In the genomic region with DNA sequence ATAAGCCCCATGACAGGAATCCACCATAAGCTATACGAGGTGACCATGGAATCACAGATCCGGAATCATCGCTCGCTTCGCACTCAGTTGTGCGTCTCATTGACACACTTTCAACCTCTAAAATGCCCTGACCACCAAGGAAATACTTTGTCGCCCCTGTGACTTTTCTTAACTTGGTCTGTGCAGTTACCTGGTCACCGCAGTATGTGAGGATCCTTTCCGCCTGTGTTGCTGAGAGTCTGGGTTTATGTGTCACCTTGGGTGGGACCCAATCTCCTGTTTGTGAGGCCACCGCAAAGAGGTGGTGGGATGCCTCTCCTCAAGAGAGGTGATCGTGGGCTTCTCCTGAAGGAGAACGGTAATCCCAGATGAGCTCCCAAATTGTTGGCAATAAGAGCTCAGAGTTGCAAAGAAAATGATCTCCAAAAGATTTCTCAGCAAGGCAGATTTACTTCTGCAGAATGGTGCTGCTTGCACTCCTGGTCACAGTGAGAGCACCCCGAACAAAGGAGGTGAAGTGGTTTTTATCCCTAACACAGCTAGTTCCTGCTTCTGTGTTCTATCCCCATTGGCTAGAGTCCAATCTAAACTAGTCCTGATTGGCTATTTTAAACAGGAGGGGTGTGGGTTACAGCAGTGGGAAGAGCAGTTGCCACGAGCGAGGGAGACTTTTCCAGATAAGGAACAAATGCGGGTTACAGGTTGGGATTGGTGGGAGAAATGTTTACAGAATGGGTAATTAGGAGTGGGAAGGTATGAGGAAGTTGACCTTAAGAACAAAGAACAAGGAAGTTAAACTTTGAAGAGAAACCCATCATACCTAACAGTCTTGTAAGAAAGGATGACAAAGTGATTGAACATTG, we compare ENCODE assay signal across 1 cellular context.
TF ChIP-seq lines count a peak whose summit lies in the region.

No MANE protein-coding gene starts in this region.

TF ChIP-seq in K562, 482 proteins besides CTCF, POLR2A, EP300 and RAD21 (continued from another document and continues in another):
- TF ChIP-seq, protein P1, sequence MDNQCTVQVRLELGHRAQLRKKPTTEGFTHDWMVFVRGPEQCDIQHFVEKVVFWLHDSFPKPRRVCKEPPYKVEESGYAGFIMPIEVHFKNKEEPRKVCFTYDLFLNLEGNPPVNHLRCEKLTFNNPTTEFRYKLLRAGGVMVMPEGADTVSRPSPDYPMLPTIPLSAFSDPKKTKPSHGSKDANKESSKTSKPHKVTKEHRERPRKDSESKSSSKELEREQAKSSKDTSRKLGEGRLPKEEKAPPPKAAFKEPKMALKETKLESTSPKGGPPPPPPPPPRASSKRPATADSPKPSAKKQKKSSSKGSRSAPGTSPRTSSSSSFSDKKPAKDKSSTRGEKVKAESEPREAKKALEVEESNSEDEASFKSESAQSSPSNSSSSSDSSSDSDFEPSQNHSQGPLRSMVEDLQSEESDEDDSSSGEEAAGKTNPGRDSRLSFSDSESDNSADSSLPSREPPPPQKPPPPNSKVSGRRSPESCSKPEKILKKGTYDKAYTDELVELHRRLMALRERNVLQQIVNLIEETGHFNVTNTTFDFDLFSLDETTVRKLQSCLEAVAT (IDR thresholded peaks at IDR 0.05): no peak
- TF ChIP-seq, protein P2, sequence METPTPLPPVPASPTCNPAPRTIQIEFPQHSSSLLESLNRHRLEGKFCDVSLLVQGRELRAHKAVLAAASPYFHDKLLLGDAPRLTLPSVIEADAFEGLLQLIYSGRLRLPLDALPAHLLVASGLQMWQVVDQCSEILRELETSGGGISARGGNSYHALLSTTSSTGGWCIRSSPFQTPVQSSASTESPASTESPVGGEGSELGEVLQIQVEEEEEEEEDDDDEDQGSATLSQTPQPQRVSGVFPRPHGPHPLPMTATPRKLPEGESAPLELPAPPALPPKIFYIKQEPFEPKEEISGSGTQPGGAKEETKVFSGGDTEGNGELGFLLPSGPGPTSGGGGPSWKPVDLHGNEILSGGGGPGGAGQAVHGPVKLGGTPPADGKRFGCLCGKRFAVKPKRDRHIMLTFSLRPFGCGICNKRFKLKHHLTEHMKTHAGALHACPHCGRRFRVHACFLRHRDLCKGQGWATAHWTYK (CRISPR knock-in tag; IDR thresholded peaks at IDR 0.05): no peak
- TF ChIP-seq, protein P3, sequence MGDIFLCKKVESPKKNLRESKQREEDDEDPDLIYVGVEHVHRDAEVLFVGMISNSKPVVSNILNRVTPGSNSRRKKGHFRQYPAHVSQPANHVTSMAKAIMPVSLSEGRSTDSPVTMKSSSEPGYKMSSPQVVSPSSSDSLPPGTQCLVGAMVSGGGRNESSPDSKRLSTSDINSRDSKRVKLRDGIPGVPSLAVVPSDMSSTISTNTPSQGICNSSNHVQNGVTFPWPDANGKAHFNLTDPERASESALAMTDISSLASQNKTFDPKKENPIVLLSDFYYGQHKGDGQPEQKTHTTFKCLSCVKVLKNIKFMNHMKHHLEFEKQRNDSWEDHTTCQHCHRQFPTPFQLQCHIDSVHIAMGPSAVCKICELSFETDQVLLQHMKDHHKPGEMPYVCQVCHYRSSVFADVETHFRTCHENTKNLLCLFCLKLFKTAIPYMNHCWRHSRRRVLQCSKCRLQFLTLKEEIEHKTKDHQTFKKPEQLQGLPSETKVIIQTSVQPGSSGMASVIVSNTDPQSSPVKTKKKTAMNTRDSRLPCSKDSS (IDR thresholded peaks at IDR 0.05; ENCODE audit: low read depth, partially characterized antibody): peak; percentile 99
- TF ChIP-seq MTA1 (IDR thresholded peaks at IDR 0.05; ENCODE audit: borderline replicate concordance): no peak
- TF ChIP-seq NR3C1 (CRISPR knock-in tag; IDR thresholded peaks at IDR 0.05): no peak
- TF ChIP-seq ZBTB8A (IDR thresholded peaks at IDR 0.05; ENCODE audit: partially characterized antibody): no peak
- TF ChIP-seq MXD1 (CRISPR knock-in tag; IDR thresholded peaks at IDR 0.05; ENCODE audit: borderline replicate concordance, poor library complexity, severe bottlenecking): no peak
- no peak for TF ChIP-seq DDX20 (tag; IDR thresholded peaks at IDR 0.05; ENCODE audit: low read depth)
- no peak for TF ChIP-seq ZNF717 (CRISPR knock-in tag; IDR thresholded peaks at IDR 0.05)
- no peak for TF ChIP-seq SNIP1 (IDR thresholded peaks at IDR 0.05; ENCODE audit: low read depth)
- no peak for TF ChIP-seq SPI1 (IDR thresholded peaks at IDR 0.05; ENCODE audit: borderline replicate concordance, low read depth, low read length)
- TF ChIP-seq SRSF7 (optimal IDR thresholded peaks at IDR 0.05; ENCODE audit: low read depth, low read length): no peak
- TF ChIP-seq RBM17 (IDR thresholded peaks at IDR 0.05; ENCODE audit: borderline replicate concordance, low read depth, low read length): no peak
- no peak for TF ChIP-seq SAFB (IDR thresholded peaks at IDR 0.05; ENCODE audit: borderline replicate concordance, low read depth, low read length)
- no peak for TF ChIP-seq NFRKB (IDR thresholded peaks at IDR 0.05; ENCODE audit: low read depth)
- no peak for TF ChIP-seq SLC30A9 (CRISPR knock-in tag; IDR thresholded peaks at IDR 0.05)
- no peak for TF ChIP-seq ZNF699 (CRISPR knock-in tag; IDR thresholded peaks at IDR 0.05; ENCODE audit: insufficient replicate concordance)
- no peak for TF ChIP-seq ZNF175 (CRISPR knock-in tag; IDR thresholded peaks at IDR 0.05; ENCODE audit: low read depth)
- TF ChIP-seq SMARCA4 (IDR thresholded peaks at IDR 0.05): no peak
- TF ChIP-seq KLF13 (tag; IDR thresholded peaks at IDR 0.05; ENCODE audit: borderline replicate concordance, low read depth): no peak
- TF ChIP-seq DACH1 (IDR thresholded peaks at IDR 0.05; ENCODE audit: partially characterized antibody): no peak
- no peak for TF ChIP-seq ZNF121 (CRISPR knock-in tag; conservative IDR thresholded peaks at IDR 0.05)
- no peak for TF ChIP-seq ZNF146 (CRISPR knock-in tag; IDR thresholded peaks at IDR 0.05; ENCODE audit: unreplicated experiment)
- no peak for TF ChIP-seq BHLHE40 (IDR thresholded peaks at IDR 0.05; ENCODE audit: low read length)
- TF ChIP-seq NFIX (CRISPR knock-in tag; IDR thresholded peaks at IDR 0.05; ENCODE audit: low read depth): no peak
- no peak for TF ChIP-seq HMG20A (CRISPR knock-in tag; conservative IDR thresholded peaks at IDR 0.05)
- TF ChIP-seq KDM5B (IDR thresholded peaks at IDR 0.05; ENCODE audit: insufficient replicate concordance, low read depth, low read length): no peak
- TF ChIP-seq HSF4 (CRISPR knock-in tag; IDR thresholded peaks at IDR 0.05; ENCODE audit: borderline replicate concordance): no peak
- TF ChIP-seq GTF3C2 (IDR thresholded peaks at IDR 0.05; ENCODE audit: borderline replicate concordance, extremely low read depth, insufficient read length): no peak
- no peak for TF ChIP-seq KAT8 (IDR thresholded peaks at IDR 0.05; ENCODE audit: low read depth)
- TF ChIP-seq CHCHD3 (CRISPR knock-in tag; IDR thresholded peaks at IDR 0.05): no peak
- TF ChIP-seq SAP30 (IDR thresholded peaks at IDR 0.05; ENCODE audit: borderline replicate concordance, insufficient read depth, low read depth, low read length, poor library complexity, severe bottlenecking): no peak
- no peak for TF ChIP-seq KLF6 (CRISPR knock-in tag; IDR thresholded peaks at IDR 0.05; ENCODE audit: borderline replicate concordance)
- no peak for TF ChIP-seq FOXA1 (IDR thresholded peaks at IDR 0.05; ENCODE audit: borderline replicate concordance)
- TF ChIP-seq TARDBP (IDR thresholded peaks at IDR 0.05): no peak
- TF ChIP-seq IRF9 (tag; IDR thresholded peaks at IDR 0.05): no peak
- TF ChIP-seq XRCC3 (IDR thresholded peaks at IDR 0.05): peak; percentile 16; the same call in 1 of the 2 replicates
- TF ChIP-seq RFX5 (IDR thresholded peaks at IDR 0.05; ENCODE audit: low read depth, low read length): no peak
- no peak for TF ChIP-seq ZNF586 (CRISPR knock-in tag; conservative IDR thresholded peaks at IDR 0.05)
- TF ChIP-seq, protein P4, sequence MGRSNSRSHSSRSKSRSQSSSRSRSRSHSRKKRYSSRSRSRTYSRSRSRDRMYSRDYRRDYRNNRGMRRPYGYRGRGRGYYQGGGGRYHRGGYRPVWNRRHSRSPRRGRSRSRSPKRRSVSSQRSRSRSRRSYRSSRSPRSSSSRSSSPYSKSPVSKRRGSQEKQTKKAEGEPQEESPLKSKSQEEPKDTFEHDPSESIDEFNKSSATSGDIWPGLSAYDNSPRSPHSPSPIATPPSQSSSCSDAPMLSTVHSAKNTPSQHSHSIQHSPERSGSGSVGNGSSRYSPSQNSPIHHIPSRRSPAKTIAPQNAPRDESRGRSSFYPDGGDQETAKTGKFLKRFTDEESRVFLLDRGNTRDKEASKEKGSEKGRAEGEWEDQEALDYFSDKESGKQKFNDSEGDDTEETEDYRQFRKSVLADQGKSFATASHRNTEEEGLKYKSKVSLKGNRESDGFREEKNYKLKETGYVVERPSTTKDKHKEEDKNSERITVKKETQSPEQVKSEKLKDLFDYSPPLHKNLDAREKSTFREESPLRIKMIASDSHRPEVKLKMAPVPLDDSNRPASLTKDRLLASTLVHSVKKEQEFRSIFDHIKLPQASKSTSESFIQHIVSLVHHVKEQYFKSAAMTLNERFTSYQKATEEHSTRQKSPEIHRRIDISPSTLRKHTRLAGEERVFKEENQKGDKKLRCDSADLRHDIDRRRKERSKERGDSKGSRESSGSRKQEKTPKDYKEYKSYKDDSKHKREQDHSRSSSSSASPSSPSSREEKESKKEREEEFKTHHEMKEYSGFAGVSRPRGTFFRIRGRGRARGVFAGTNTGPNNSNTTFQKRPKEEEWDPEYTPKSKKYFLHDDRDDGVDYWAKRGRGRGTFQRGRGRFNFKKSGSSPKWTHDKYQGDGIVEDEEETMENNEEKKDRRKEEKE (IDR thresholded peaks at IDR 0.05; ENCODE audit: borderline replicate concordance in 1 of 2, control insufficient read depth in 1 of 2, low read depth in 2 of 2, low read length in 1 of 2): no peak
- TF ChIP-seq POLR2H (tag; IDR thresholded peaks at IDR 0.05; ENCODE audit: low read depth): no peak
- no peak for TF ChIP-seq SIN3B (IDR thresholded peaks at IDR 0.05; ENCODE audit: low read depth)
